Comparison of ENCODE assay signal across 27 cellular contexts in genomic region chr6:100155141-100155540, GRCh38.
A peak's percentile ranks its signal among the peaks of the same experiment; 100 is the strongest.
DNase-seq lines count a peak whose midpoint lies in the region; ATAC-seq, FAIRE-seq and TF ChIP-seq lines count a peak whose summit lies in the region.
"Had no signal": no experiment of that assay in that cellular context is flagged by ENCODE, and none has a peak within 500 bp of the region (broad histone marks: within the 10 kb centered on the region; RNA-seq: fewer than 3 reads in every experiment).

No MANE protein-coding gene starts in this region.

- H3K4me1 ChIP-seq in HEK293 (ENCODE audit: control insufficient read depth, insufficient read depth, low read length) (no peaks in the 10 kb centered on the region), mesendoderm (ENCODE audit: control insufficient read depth, low read depth, low read length) (no peaks in the 10 kb centered on the region)
- H3K4me1 ChIP-seq: A549 had no signal

- H3K18ac ChIP-seq in mesendoderm (ENCODE audit: low read length): no peak overlapping the region

- WGBS in mesendoderm (ENCODE audit: extremely low coverage, insufficient coverage, low lambda C conversion rate): no CpG with 5 or more reads among the region's 2 CpGs

- H4K8ac ChIP-seq in mesendoderm (ENCODE audit: low read depth, low read length): no peak overlapping the region

- no peak overlapping the region for H2BK5ac ChIP-seq in mesendoderm (ENCODE audit: low read length)

- H2AK5ac ChIP-seq in mesendoderm (ENCODE audit: low read length): no peak overlapping the region

- H3K23ac ChIP-seq in mesendoderm (ENCODE audit: low read length): no peak overlapping the region

- DNase-seq in D721Med (ENCODE audit: insufficient read length, low spot score): no peak
- peak; percentile 58 for DNase-seq in NCI-H226
- DNase-seq in mesendoderm: peak; percentile 61
- no peak for DNase-seq in SIG-M5 (lab: John Stamatoyannopoulos, UW)
- no peak for DNase-seq in NCI-H187 treated with DMSO at 0.1 percent for 48 hours (lab: John Stamatoyannopoulos, UW)
- DNase-seq: AML-193; Caco-2; Calu3; CD4-positive, alpha-beta T cell; CD8-positive, alpha-beta T cell; DMS 273 treated with DMSO at 0.1 percent for 48 hours; DMS153; DMS53; DMS79; DND-41; EL; GDM1 had no signal

- no peak overlapping the region for H3K4me3 ChIP-seq in HEK293 (ENCODE audit: low read depth, low read length)
- no peak overlapping the region for H3K4me3 ChIP-seq in mesendoderm (ENCODE audit: low read length)
- H3K4me3 ChIP-seq: A549; BLaER1 treated with 17β-estradiol and CSF1 and Interleukin-3, amounts not matched to agents 10 nM and 100 nM; GM12878 had no signal

- H3K9me3 ChIP-seq in HEK293 (ENCODE audit: control insufficient read depth, insufficient read depth, low read depth, low read length): no peaks in the 10 kb centered on the region
- H3K9me3 ChIP-seq: A549; BLaER1 treated with 17β-estradiol and CSF1 and Interleukin-3, amounts not matched to agents 10 nM and 100 nM; Caco-2 had no signal

- H3K56ac ChIP-seq in mesendoderm (ENCODE audit: low read length): no peak overlapping the region

- no peak overlapping the region for H3K4me2 ChIP-seq in mesendoderm (ENCODE audit: low read length)
- H3K4me2 ChIP-seq: A549; BLaER1 treated with 17β-estradiol and CSF1 and Interleukin-3, amounts not matched to agents 10 nM and 100 nM had no signal

- no peak overlapping the region for H2BK120ac ChIP-seq in mesendoderm (ENCODE audit: low read depth, low read length)

- no peak overlapping the region for H4K5ac ChIP-seq in mesendoderm (ENCODE audit: low read length)

- ATAC-seq in GM21723 (IDR thresholded peaks at IDR 0.05; ENCODE audit: unreplicated experiment) (no peak), HG03469 (IDR thresholded peaks at IDR 0.05; ENCODE audit: unreplicated experiment) (no peak)
- ATAC-seq: A549; CD8-positive, alpha-beta T cell; GM12878 had no signal

- H3K79me2 ChIP-seq in mesendoderm (ENCODE audit: control insufficient read depth, insufficient read depth, low read length): no peaks in the 10 kb centered on the region

- no peaks in the 10 kb centered on the region for H3K79me1 ChIP-seq in mesendoderm (ENCODE audit: low read length)

- H2BK15ac ChIP-seq in mesendoderm (replicated peaks; ENCODE audit: low read depth): no peak overlapping the region

- H3K9ac ChIP-seq in mesendoderm (ENCODE audit: low read length): no peak overlapping the region
- H3K9ac ChIP-seq: BLaER1 treated with 17β-estradiol and CSF1 and Interleukin-3, amounts not matched to agents 10 nM and 100 nM had no signal

- POLR2A ChIA-PET in HEK293 (lab: Yijun Ruan, JAX): no interaction called here

- H3K27ac ChIP-seq in HEK293 (ENCODE audit: extremely low read depth, low read depth, low read length) (no peak overlapping the region), mesendoderm (ENCODE audit: low read depth, low read length) (no peak overlapping the region)
- H3K27ac ChIP-seq: 22Rv1; A549; BLaER1 treated with 17β-estradiol and CSF1 and Interleukin-3, amounts not matched to agents 10 nM and 100 nM; C4-2B had no signal

- CTCF ChIA-PET in HEK293 (lab: Yijun Ruan, JAX): no interaction called here

- H3K36me3 ChIP-seq in HEK293 (ENCODE audit: control insufficient read depth in 2 of 2, insufficient read depth in 1 of 2, low read length in 2 of 2) (peaks cover 0 to 26% of the 10 kb centered on the region in 2 experiments; a peak in 1 of 3 replicates), mesendoderm (ENCODE audit: control insufficient read depth, insufficient read depth, low read length) (no peaks in the 10 kb centered on the region)
- H3K36me3 ChIP-seq: BLaER1 treated with 17β-estradiol and CSF1 and Interleukin-3, amounts not matched to agents 10 nM and 100 nM had no signal

- peak; percentile 29 for FAIRE-seq in D721Med (lab: Jason Lieb, UNC)
- FAIRE-seq: A549, GM12878, GM12892, GM18507 had no signal

- H3K4ac ChIP-seq in mesendoderm (ENCODE audit: low read depth, low read length): no peak overlapping the region

- H3K27me3 ChIP-seq in mesendoderm (ENCODE audit: insufficient read depth, low read length, poor library complexity): no peaks in the 10 kb centered on the region
- H3K27me3 ChIP-seq: BLaER1 treated with 17β-estradiol and CSF1 and Interleukin-3, amounts not matched to agents 10 nM and 100 nM had no signal

- TF ChIP-seq CTCF in D721Med (IDR thresholded peaks at IDR 0.05; ENCODE audit: insufficient read depth, missing control alignments) (no peak), HEK293 (tag by site-specific recombination; IDR thresholded peaks at IDR 0.05) (no peak)

TF ChIP-seq in HEK293, 187 proteins besides CTCF, POLR2A, EP300 and RAD21:
- TF ChIP-seq ZNF558 (tag by site-specific recombination; IDR thresholded peaks at IDR 0.05): no peak
- TF ChIP-seq BCL6B (tag by site-specific recombination; IDR thresholded peaks at IDR 0.05): 0 out of 2 replicates have a peak, but pooled peaks have one; percentile 28

Comparison
In these comparisons a context has a peak if more than half of its experiments do, and no peak if none do; other contexts are left out.
1. DNase-seq: peak in NCI-H226 (single experiment) and mesendoderm (single experiment); none in D721Med (single experiment), SIG-M5 (single experiment) and NCI-H187 treated with DMSO at 0.1 percent for 48 hours (single experiment).